Comparison of ENCODE assay signal across 5 cellular contexts in genomic region chr15:98967916-98968315, GRCh38. TPM values are rescaled to one million over a fixed set of nuclear protein-coding genes. Genes with fewer than 3 reads are reported as not detected.
"Had no signal": no experiment of that assay in that cellular context is flagged by ENCODE, and none has a peak within 500 bp of the region (broad histone marks: within the 10 kb centered on the region; RNA-seq: fewer than 3 reads in every experiment).

No MANE protein-coding gene starts in this region.

- H3K9me3 Mint-ChIP-seq: GM23338, H9, IgD-negative memory B cell had no signal

- H3K4me1 Mint-ChIP-seq: H9, IgD-negative memory B cell had no signal

- H3K27ac Mint-ChIP-seq: GM23338, H9, IgD-negative memory B cell had no signal

- H3K4me3 ChIP-seq: GM23338 had no signal

- DNase-seq: H9, HCEC 1CT had no signal

- H3K4me3 Mint-ChIP-seq: GM23338, H9, IgD-negative memory B cell had no signal

- H3K27me3 Mint-ChIP-seq: IgD-negative memory B cell had no signal

RNA-seq across cellular contexts. Expression of gene PGPEP1L, which starts 39.7 kb away (rescaled TPM):
- total RNA-seq: GM23338, H9, HT-29 had no signal
- polyA plus RNA-seq: GM23338, IgD-negative memory B cell had no signal
